ENCODE assay signal across 8 cellular contexts in genomic region chr19:39127812-39128510, GRCh38. TPM values are rescaled to one million over a fixed set of nuclear protein-coding genes. Genes with fewer than 3 reads are reported as not detected.
DNase-seq lines count a peak whose midpoint lies in the region; ATAC-seq and TF ChIP-seq lines count a peak whose summit lies in the region.
"Had no signal": no experiment of that assay in that cellular context is flagged by ENCODE, and none has a peak within 500 bp of the region (broad histone marks: within the 10 kb centered on the region; RNA-seq: fewer than 3 reads in every experiment).

No MANE protein-coding gene starts in this region.

- H3K4me1 ChIP-seq in adrenal gland (replicated peaks in 1 of 2) = peaks cover 23 to 55% of the 10 kb centered on the region in 2 donors
- peaks cover 18 to 76% of the 10 kb centered on the region in 2 donors for H3K4me1 ChIP-seq in left lung
- H3K4me1 ChIP-seq in suprapubic skin = peaks cover 79% of the 10 kb centered on the region

- DNase-seq in adrenal gland (peak in 4 of 7 donors; percentile 32 to 45 (median 36)), left lung (no peak), suprapubic skin (ENCODE audit: low spot score in 2 of 2) (no peak), occipital lobe (lab: John Stamatoyannopoulos, UW) (no peak), NCI-H1694 (lab: John Stamatoyannopoulos, UW) (no peak)
- no peak for DNase-seq in activated T-cell treated with anti-CD3 and anti-CD28 coated beads, Interleukin-2, amount 50 U/mL, for 4 hours
- DNase-seq: NCI-H146 had no signal

- H3K9me3 ChIP-seq in adrenal gland (replicated peaks in 1 of 3) (no peaks in the 10 kb centered on the region), left lung (no peaks in the 10 kb centered on the region), suprapubic skin (no peaks in the 10 kb centered on the region)

- H3K27ac ChIP-seq in adrenal gland = peak overlapping the region in 3 of 5 donors; percentile 30 to 82 (median 44)
- H3K27ac ChIP-seq in left lung = peak overlapping the region; percentile 33 to 88
- peak overlapping the region; percentile 89 for H3K27ac ChIP-seq in suprapubic skin

- H3K36me3 Mint-ChIP-seq in IgD-negative memory B cell = peaks cover 2% of the 10 kb centered on the region
- H3K36me3 Mint-ChIP-seq in activated T-cell treated with anti-CD3 and anti-CD28 coated beads, Interleukin-2, amount 50 U/mL, for 4 hours (ENCODE audit: insufficient read depth) = no peaks in the 10 kb centered on the region

- ATAC-seq in left lung = peak; percentile 3
- no peak for ATAC-seq in activated T-cell treated with anti-CD3 and anti-CD28 coated beads, Interleukin-2, amount 50 U/mL, for 4 hours

- H3K4me3 ChIP-seq in adrenal gland = no peak overlapping the region
- peak overlapping the region in 1 of 2 donors; percentile 84 for H3K4me3 ChIP-seq in left lung
- H3K4me3 ChIP-seq in suprapubic skin = no peak overlapping the region

- H3K27me3 ChIP-seq in adrenal gland (no peaks in the 10 kb centered on the region), left lung (no peaks in the 10 kb centered on the region), suprapubic skin (no peaks in the 10 kb centered on the region)

- H3K36me3 ChIP-seq in adrenal gland (replicated peaks in 1 of 2) = no peaks in the 10 kb centered on the region
- H3K36me3 ChIP-seq in left lung = no peaks in the 10 kb centered on the region
- H3K36me3 ChIP-seq in suprapubic skin = no peaks in the 10 kb centered on the region

- no peaks in the 10 kb centered on the region for H3K27me3 Mint-ChIP-seq in IgD-negative memory B cell
- no peaks in the 10 kb centered on the region for H3K27me3 Mint-ChIP-seq in activated T-cell treated with anti-CD3 and anti-CD28 coated beads, Interleukin-2, amount 50 U/mL, for 4 hours (ENCODE audit: low read depth)

- TF ChIP-seq CTCF in adrenal gland (IDR thresholded peaks at IDR 0.05) (no peak), left lung (IDR thresholded peaks at IDR 0.05) (no peak), suprapubic skin (IDR thresholded peaks at IDR 0.05) (no peak)

- peak overlapping the region in 2 of 4 donors; percentile 12 to 96 for H3K4me3 Mint-ChIP-seq in IgD-negative memory B cell
- no peak overlapping the region for H3K4me3 Mint-ChIP-seq in activated T-cell treated with anti-CD3 and anti-CD28 coated beads, Interleukin-2, amount 50 U/mL, for 4 hours

- TF ChIP-seq POLR2A in adrenal gland (IDR thresholded peaks at IDR 0.05) (no peak), suprapubic skin (IDR thresholded peaks at IDR 0.05) (no peak)

- H3K9me3 Mint-ChIP-seq in IgD-negative memory B cell = no peaks in the 10 kb centered on the region
- no peaks in the 10 kb centered on the region for H3K9me3 Mint-ChIP-seq in activated T-cell treated with anti-CD3 and anti-CD28 coated beads, Interleukin-2, amount 50 U/mL, for 4 hours

- peak overlapping the region in 2 of 3 donors; percentile 23 to 92 for H3K27ac Mint-ChIP-seq in IgD-negative memory B cell

- intact Hi-C loops in adrenal gland (cut with DNase I) = loop anchor here in 1 of 2 donors (5.0 kb wide), 2 partner anchors 59 to 199 kb away; no protein-coding TSS in a partner anchor
- intact Hi-C loops in left lung (cut with DNase I) = no loop called here

- 34 to 46% (median 44%) methylated on average over 6 to 9 of the region's 9 CpGs for WGBS in adrenal gland, 4 donors
- WGBS in suprapubic skin = 41% methylated on average over 6 of the region's 9 CpGs

- no peak for TF ChIP-seq EP300 in suprapubic skin (IDR thresholded peaks at IDR 0.05)

- peaks cover 15 to 39% (median 36%) of the 10 kb centered on the region in 3 donors for H3K4me1 Mint-ChIP-seq in IgD-negative memory B cell
- H3K4me1 Mint-ChIP-seq in activated T-cell treated with anti-CD3 and anti-CD28 coated beads, Interleukin-2, amount 50 U/mL, for 4 hours (ENCODE audit: low read depth) = peaks cover 47% of the 10 kb centered on the region

RNA-seq across cellular contexts. Expression of gene PAK4, which starts 2.4 kb away (rescaled TPM):
- polyA plus RNA-seq in IgD-negative memory B cell (3.7 TPM), adrenal gland (10 to 100 TPM in 2 of 3 donors, 1 to 10 TPM in 1; 7.2 to 33.1 (median 27.5) TPM)
- total RNA-seq in adrenal gland (10 to 100 TPM; 14.7 to 61.0 (median 24.6) TPM), left lung (10 to 100 TPM; 43.9 to 46.0 TPM), suprapubic skin (10 to 100 TPM; 20.7 to 25.3 (median 23.6) TPM), occipital lobe (1.9 TPM)
- total RNA-seq in activated T-cell treated with anti-CD3 and anti-CD28 coated beads, Interleukin-2, amount 50 U/mL, for 4 hours = 10 to 100 TPM; 21.3 to 24.4 (median 23.5) TPM

RNA-seq across cellular contexts. Expression of gene ACP7, which starts 43.8 kb away (rescaled TPM):
- polyA plus RNA-seq in IgD-negative memory B cell = not detected
- not detected for total RNA-seq in adrenal gland
- not detected for polyA plus RNA-seq in adrenal gland
- not detected for total RNA-seq in left lung
- 10 to 100 TPM; 15.0 to 24.1 (median 18.0) TPM for total RNA-seq in suprapubic skin
- total RNA-seq in occipital lobe = not detected
- under 1 TPM in 1 of 3 donors, not detected in 2; 0.20 TPM for total RNA-seq in activated T-cell treated with anti-CD3 and anti-CD28 coated beads, Interleukin-2, amount 50 U/mL, for 4 hours

Comparison
In these comparisons a context has a peak if more than half of its experiments do, and no peak if none do; other contexts are left out.
1. DNase-seq: peak in adrenal gland (4 of 7); none in left lung (0 of 2), suprapubic skin (0 of 2), occipital lobe (single experiment), activated T-cell treated with anti-CD3 and anti-CD28 coated beads, Interleukin-2, amount 50 U/mL, for 4 hours (single experiment) and NCI-H1694 (single experiment).
2. RNA of gene ACP7, which starts 43.8 kb away (total RNA-seq): 15.0 to 24.1 TPM in suprapubic skin; 0.20 TPM in activated T-cell treated with anti-CD3 and anti-CD28 coated beads, Interleukin-2, amount 50 U/mL, for 4 hours, not detected in adrenal gland, not detected in left lung and not detected in occipital lobe (single experiment); every median in the first group is over 10 times any median in the second.
3. Peak in every context shown above with its lines, with median percentiles within 50 percentile points of each other: H3K27ac ChIP-seq.